ENCODE assay signal across 19 cellular contexts in the genomic region with DNA sequence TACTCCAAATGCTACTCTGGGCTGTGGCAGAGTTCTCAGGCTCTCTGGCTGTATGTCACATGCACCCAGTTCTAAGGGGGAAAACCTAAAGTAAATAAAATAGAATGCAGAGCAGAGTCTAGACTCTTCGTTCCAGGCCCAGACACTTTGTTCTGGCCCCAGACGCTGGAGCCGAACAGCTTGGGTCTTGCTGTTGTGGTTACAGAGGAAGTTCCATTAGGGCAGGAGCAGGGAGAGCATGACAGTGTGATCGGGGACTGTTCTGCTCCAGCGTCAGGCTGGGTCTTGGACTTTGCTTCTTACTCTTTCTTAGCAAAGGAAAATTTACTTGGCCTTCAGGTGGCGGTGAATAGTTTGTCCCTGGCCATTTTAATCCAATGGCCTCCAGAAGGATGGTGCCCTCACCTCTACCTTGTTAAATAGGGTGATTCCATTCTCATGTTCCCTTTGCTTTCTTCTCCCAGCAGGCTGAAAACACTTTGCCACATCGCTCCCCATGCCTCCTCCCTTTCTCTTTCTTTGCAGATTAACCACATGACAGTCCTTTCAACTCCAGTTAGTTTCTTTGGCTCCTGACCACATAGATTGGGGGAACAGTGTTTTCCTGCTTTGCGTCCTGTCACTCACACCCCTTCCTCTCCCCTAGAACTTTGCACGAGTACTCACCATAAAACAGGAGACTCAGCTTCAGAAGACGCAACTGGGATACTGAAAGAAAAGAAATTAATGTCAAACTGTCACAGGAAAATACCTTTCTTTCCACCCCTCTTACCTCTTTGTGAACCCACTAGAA.
"Had no signal": no experiment of that assay in that cellular context is flagged by ENCODE, and none has a peak within 500 bp of the region (broad histone marks: within the 10 kb centered on the region; RNA-seq: fewer than 3 reads in every experiment).

No MANE protein-coding gene starts in this region.

- H3K27ac ChIP-seq: breast epithelium, gastrocnemius medialis, upper lobe of right lung had no signal

- H3K27ac Mint-ChIP-seq: activated CD8-positive, alpha-beta T cell treated with anti-CD3 and anti-CD28 coated beads, Interleukin-2, amount 10 ng/mL, durations not matched to agents 7 days and 5 days; activated naive CD8-positive, alpha-beta T cell; activated T-cell treated with anti-CD3 and anti-CD28 coated beads, Interleukin-2, amount 50 U/mL, for 72 hours; naive B cell; WTC11 had no signal

- H3K36me3 ChIP-seq: breast epithelium, gastrocnemius medialis, heart left ventricle, upper lobe of right lung had no signal

- FAIRE-seq: TTC549 had no signal

- DNase-seq: activated CD4-positive, alpha-beta T cell treated with anti-CD3 and anti-CD28 coated beads for 48 hours; activated CD8-positive, alpha-beta memory T cell treated with anti-CD3 and anti-CD28 coated beads, Interleukin-2, amount 50 U/mL, for 4 hours; activated CD8-positive, alpha-beta T cell treated with anti-CD3 and anti-CD28 coated beads, Interleukin-2, amount 10 ng/mL, durations not matched to agents 7 days and 5 days; activated gamma-delta T cell treated with Interleukin-2 at 50 U/mL for 16 hours; activated T-cell treated with anti-CD3 and anti-CD28 coated beads, Interleukin-2, amount 50 U/mL, for 72 hours; amniotic stem cell; gastrocnemius medialis; heart left ventricle; naive B cell; stimulated activated CD4-positive, alpha-beta T cell treated with anti-CD3 and anti-CD28 coated beads, Interleukin-15, amount 100 ng/mL, for 24 hours; stimulated activated CD4-positive, alpha-beta T cell treated with anti-CD3 and anti-CD28 coated beads, Interleukin-4, amount 100 ng/mL, for 1 hour; stimulated activated naive CD4-positive, alpha-beta T cell; T-helper 2 cell; upper lobe of right lung had no signal

- H3K9me3 ChIP-seq: upper lobe of right lung had no signal

- H3K27me3 ChIP-seq: breast epithelium, gastrocnemius medialis, heart left ventricle, upper lobe of right lung had no signal

- ATAC-seq: activated CD8-positive, alpha-beta T cell treated with anti-CD3 and anti-CD28 coated beads, Interleukin-2, amount 10 ng/mL, durations not matched to agents 7 days and 5 days; activated T-cell treated with anti-CD3 and anti-CD28 coated beads, Interleukin-2, amount 50 U/mL, for 72 hours; gastrocnemius medialis; upper lobe of right lung had no signal

- H3K4me3 Mint-ChIP-seq: activated CD8-positive, alpha-beta T cell treated with anti-CD3 and anti-CD28 coated beads, Interleukin-2, amount 10 ng/mL, durations not matched to agents 7 days and 5 days; activated naive CD8-positive, alpha-beta T cell; activated T-cell treated with anti-CD3 and anti-CD28 coated beads, Interleukin-2, amount 50 U/mL, for 72 hours; naive B cell; WTC11 had no signal

- H3K4me3 ChIP-seq: breast epithelium, gastrocnemius medialis, heart left ventricle, lung, upper lobe of right lung had no signal

- H3K27me3 Mint-ChIP-seq: activated naive CD8-positive, alpha-beta T cell had no signal

- H3K4me1 ChIP-seq: breast epithelium, gastrocnemius medialis, heart left ventricle, upper lobe of right lung had no signal

- H3K36me3 Mint-ChIP-seq: activated naive CD8-positive, alpha-beta T cell; naive B cell had no signal
